10 cellular contexts compared by ENCODE assay signal in genomic region chr6:37204014-37204751, GRCh38. TPM values are rescaled to one million over a fixed set of nuclear protein-coding genes. Genes with fewer than 3 reads are reported as not detected.
A peak's percentile ranks its signal among the peaks of the same experiment; 100 is the strongest.
DNase-seq lines count a peak whose midpoint lies in the region; ATAC-seq, FAIRE-seq and TF ChIP-seq lines count a peak whose summit lies in the region.
"Had no signal": no experiment of that assay in that cellular context is flagged by ENCODE, and none has a peak within 500 bp of the region (broad histone marks: within the 10 kb centered on the region; RNA-seq: fewer than 3 reads in every experiment).

No MANE protein-coding gene starts in this region.

- no peak overlapping the region for H3K9ac ChIP-seq in keratinocyte (ENCODE audit: control insufficient read depth, extremely low read depth, insufficient read depth, low read length)

- H3K27me3 Mint-ChIP-seq in stimulated activated naive CD8-positive, alpha-beta T cell treated with anti-CD3 and anti-CD28 coated beads, Interleukin-15, Interleukin-2, amounts not matched to agents 100 ng/mL and 50 ng/mL, for 24 hours, result no peaks in the 10 kb centered on the region
- H3K27me3 Mint-ChIP-seq in activated T-helper 17 cell treated with anti-CD3 and anti-CD28 coated beads, Interleukin-2, amount 50 U/mL, for 72 hours, result no peaks in the 10 kb centered on the region
- H3K27me3 Mint-ChIP-seq in mesothelial cell of epicardium (ENCODE audit: low read depth), result peaks cover 21% of the 10 kb centered on the region
- H3K27me3 Mint-ChIP-seq: CD4-positive, alpha-beta T cell had no signal

- dilution Hi-C loops in keratinocyte (cut with MboI; ENCODE audit: extremely low pct_ligation_motif_present, low sequenced_read_pairs), result no loop called here

- H3K9me3 ChIP-seq in keratinocyte (ENCODE audit: control insufficient read depth, low read depth, low read length) (no peaks in the 10 kb centered on the region), sigmoid colon (no peaks in the 10 kb centered on the region)

- ATAC-seq in stimulated activated naive CD8-positive, alpha-beta T cell treated with anti-CD3 and anti-CD28 coated beads, Interleukin-15, Interleukin-2, amounts not matched to agents 100 U/mL and 50 U/mL, for 24 hours, result no peak
- no peak for ATAC-seq in activated T-helper 17 cell treated with anti-CD3 and anti-CD28 coated beads, Interleukin-2, amount 50 U/mL, for 72 hours (replicated peaks)

- WGBS in sigmoid colon, 2 donors, result 31 to 67% methylated on average over 7 of the region's 7 CpGs

- H3K27ac ChIP-seq in keratinocyte (ENCODE audit: control insufficient read depth, insufficient read depth, low read length) (no peak overlapping the region), sigmoid colon (no peak overlapping the region)

- H3K9me3 Mint-ChIP-seq in stimulated activated naive CD8-positive, alpha-beta T cell treated with anti-CD3 and anti-CD28 coated beads, Interleukin-15, Interleukin-2, amounts not matched to agents 100 ng/mL and 50 ng/mL, for 24 hours, result no peaks in the 10 kb centered on the region
- no peaks in the 10 kb centered on the region for H3K9me3 Mint-ChIP-seq in activated T-helper 17 cell treated with anti-CD3 and anti-CD28 coated beads, Interleukin-2, amount 50 U/mL, for 72 hours
- no peaks in the 10 kb centered on the region for H3K9me3 Mint-ChIP-seq in mesothelial cell of epicardium
- H3K9me3 Mint-ChIP-seq: CD4-positive, alpha-beta T cell had no signal

- H3K4me1 ChIP-seq in keratinocyte (ENCODE audit: control insufficient read depth, extremely low read depth, insufficient read depth, low read length) (peaks cover 12% of the 10 kb centered on the region), sigmoid colon (no peaks in the 10 kb centered on the region)

- peaks cover 68% of the 10 kb centered on the region for H3K4me1 Mint-ChIP-seq in stimulated activated naive CD8-positive, alpha-beta T cell treated with anti-CD3 and anti-CD28 coated beads, Interleukin-15, Interleukin-2, amounts not matched to agents 100 ng/mL and 50 ng/mL, for 24 hours (ENCODE audit: low read depth)
- peaks cover 37% of the 10 kb centered on the region for H3K4me1 Mint-ChIP-seq in activated T-helper 17 cell treated with anti-CD3 and anti-CD28 coated beads, Interleukin-2, amount 50 U/mL, for 72 hours
- peaks cover 12% of the 10 kb centered on the region for H3K4me1 Mint-ChIP-seq in mesothelial cell of epicardium

- FAIRE-seq in keratinocyte (lab: Jason Lieb, UNC), result no peak

- H3K27me3 ChIP-seq in keratinocyte (ENCODE audit: control insufficient read depth, extremely low read depth, insufficient read depth, low read length) (no peaks in the 10 kb centered on the region), sigmoid colon (no peaks in the 10 kb centered on the region)

- no peaks in the 10 kb centered on the region for H3K79me2 ChIP-seq in keratinocyte (ENCODE audit: control insufficient read depth, insufficient read depth, low read length)

- H3K4me3 Mint-ChIP-seq in stimulated activated naive CD8-positive, alpha-beta T cell treated with anti-CD3 and anti-CD28 coated beads, Interleukin-15, Interleukin-2, amounts not matched to agents 100 ng/mL and 50 ng/mL, for 24 hours, result no peak overlapping the region
- no peak overlapping the region for H3K4me3 Mint-ChIP-seq in activated T-helper 17 cell treated with anti-CD3 and anti-CD28 coated beads, Interleukin-2, amount 50 U/mL, for 72 hours
- no peak overlapping the region for H3K4me3 Mint-ChIP-seq in mesothelial cell of epicardium
- H3K4me3 Mint-ChIP-seq: CD4-positive, alpha-beta T cell had no signal

- H3K36me3 ChIP-seq in keratinocyte (ENCODE audit: control insufficient read depth in 2 of 2, extremely low read depth in 1 of 2, insufficient read depth in 2 of 2, low read length in 2 of 2) (no peaks in the 10 kb centered on the region), sigmoid colon (no peaks in the 10 kb centered on the region)

- H4K20me1 ChIP-seq in keratinocyte (ENCODE audit: control insufficient read depth, extremely low read depth, insufficient read depth, low read length), result no peaks in the 10 kb centered on the region

- TF ChIP-seq POLR2A in sigmoid colon (IDR thresholded peaks at IDR 0.05), result no peak

- H3K36me3 Mint-ChIP-seq in stimulated activated naive CD8-positive, alpha-beta T cell treated with anti-CD3 and anti-CD28 coated beads, Interleukin-15, Interleukin-2, amounts not matched to agents 100 ng/mL and 50 ng/mL, for 24 hours (ENCODE audit: low read depth), result no peaks in the 10 kb centered on the region
- no peaks in the 10 kb centered on the region for H3K36me3 Mint-ChIP-seq in activated T-helper 17 cell treated with anti-CD3 and anti-CD28 coated beads, Interleukin-2, amount 50 U/mL, for 72 hours (ENCODE audit: low read depth)
- H3K36me3 Mint-ChIP-seq in mesothelial cell of epicardium, result no peaks in the 10 kb centered on the region

- no peak for DNase-seq in stimulated activated naive CD8-positive, alpha-beta T cell treated with anti-CD3 and anti-CD28 coated beads, Interleukin-15, Interleukin-2, amounts not matched to agents 100 U/mL and 50 U/mL, for 24 hours
- DNase-seq in keratinocyte (ENCODE audit: low read depth, low spot score), result no peak
- no peak for DNase-seq in NCI-H1092 treated with DMSO at 0.1 percent for 48 hours (lab: John Stamatoyannopoulos, UW)
- no peak for DNase-seq in NCI-H345 (lab: John Stamatoyannopoulos, UW)
- DNase-seq in sigmoid colon, result no peak
- DNase-seq in mesothelial cell of epicardium (ENCODE audit: low spot score in 2 of 2, unreplicated experiment in 2 of 2), result no peak
- DNase-seq: CD4-positive, alpha-beta T cell; stimulated activated CD4-positive, alpha-beta T cell treated with anti-CD3 and anti-CD28 coated beads, Interleukin-4, amount 100 ng/mL, for 4 hours had no signal

- intact Hi-C loops in sigmoid colon (cut with DNase I), result no loop called here

- H3K27ac Mint-ChIP-seq in stimulated activated naive CD8-positive, alpha-beta T cell treated with anti-CD3 and anti-CD28 coated beads, Interleukin-15, Interleukin-2, amounts not matched to agents 100 ng/mL and 50 ng/mL, for 24 hours, result peak overlapping the region; percentile 75
- peak overlapping the region; percentile 0 for H3K27ac Mint-ChIP-seq in activated T-helper 17 cell treated with anti-CD3 and anti-CD28 coated beads, Interleukin-2, amount 50 U/mL, for 72 hours
- no peak overlapping the region for H3K27ac Mint-ChIP-seq in mesothelial cell of epicardium

- TF ChIP-seq EP300 in sigmoid colon (IDR thresholded peaks at IDR 0.05), result no peak

- H3K4me2 ChIP-seq in keratinocyte (ENCODE audit: control insufficient read depth, extremely low read depth, insufficient read depth, low read depth, low read length), result no peak overlapping the region

- H3K4me3 ChIP-seq in keratinocyte (ENCODE audit: control insufficient read depth in 2 of 3, extremely low read depth in 1 of 3, insufficient read depth in 2 of 3, low read depth in 1 of 3, low read length in 3 of 3) (no peak overlapping the region), sigmoid colon (no peak overlapping the region)

- H2AFZ ChIP-seq in keratinocyte (ENCODE audit: control insufficient read depth, low read length), result peak overlapping the region; percentile 35

- TF ChIP-seq CTCF in keratinocyte (optimal IDR thresholded peaks at IDR 0.05 in 1 of 3, IDR thresholded peaks at IDR 0.05 in 1 of 3, conservative IDR thresholded peaks at IDR 0.05 in 1 of 3; ENCODE audit: extremely low read depth in 1 of 3, insufficient read depth in 2 of 3, low read length in 3 of 3) (no peak), sigmoid colon (IDR thresholded peaks at IDR 0.05) (no peak), mesothelial cell of epicardium (IDR thresholded peaks at IDR 0.05; ENCODE audit: unreplicated experiment) (no peak)

- H3K9me1 ChIP-seq in keratinocyte (ENCODE audit: control insufficient read depth, extremely low read depth, insufficient read depth, low read length), result no peaks in the 10 kb centered on the region

RNA-seq across cellular contexts. Expression of gene PIM1, which starts 34.2 kb away (rescaled TPM):
- total RNA-seq in activated T-helper 17 cell treated with anti-CD3 and anti-CD28 coated beads, Interleukin-2, amount 50 U/mL, for 72 hours, result 100 to 1,000 TPM; 246 to 403 TPM
- polyA plus RNA-seq in keratinocyte, result 7.1 to 14.3 TPM (median 10.2 TPM) in 3 replicates
- 21.0 TPM for polyA plus RNA-seq in keratinocyte (2011; ENCODE audit: low read depth)
- 6.8 and 8.2 TPM in 2 replicates for polyA plus RNA-seq in keratinocyte (2011; cell fraction: cytosol; rRNA removed)
- polyA plus RNA-seq in keratinocyte (2011; cell fraction: nucleus; rRNA removed), result 19.0 and 19.2 TPM in 2 replicates
- 7.6 and 139 TPM in 2 replicates for polyA plus RNA-seq in keratinocyte (2012; ENCODE audit: low replicate concordance)
- polyA minus RNA-seq in keratinocyte, result 6.4 to 14.5 TPM (median 12.7 TPM) in 3 replicates
- 10.2 TPM for polyA minus RNA-seq in keratinocyte (2011; cell fraction: cytosol; rRNA and poly(A)+ RNA removed)
- polyA minus RNA-seq in keratinocyte (2011; cell fraction: nucleus; rRNA and poly(A)+ RNA removed), result 9.1 and 11.7 TPM in 2 replicates
- total RNA-seq in sigmoid colon, result 100 to 1,000 TPM in 1 of 4 donors, 10 to 100 TPM in 3; 17.1 to 103 (median 30.5) TPM
- polyA plus RNA-seq in sigmoid colon, result 10 to 100 TPM; 29.4 to 43.2 (median 40.2) TPM
- 26.2 to 30.3 TPM (median 28.6 TPM) in 3 replicates for total RNA-seq in mesothelial cell of epicardium

RNA-seq across cellular contexts. Expression of gene TBC1D22B, which starts 53.4 kb away (rescaled TPM):
- 10 to 100 TPM; 11.4 to 12.2 TPM for total RNA-seq in activated T-helper 17 cell treated with anti-CD3 and anti-CD28 coated beads, Interleukin-2, amount 50 U/mL, for 72 hours
- 5.3 to 7.3 TPM (median 5.9 TPM) in 3 replicates for polyA plus RNA-seq in keratinocyte
- polyA plus RNA-seq in keratinocyte (2011; ENCODE audit: low read depth), result 6.8 TPM
- polyA plus RNA-seq in keratinocyte (2011; cell fraction: cytosol; rRNA removed), result 7.3 TPM in 2 replicates
- polyA plus RNA-seq in keratinocyte (2011; cell fraction: nucleus; rRNA removed), result 8.6 and 9.5 TPM in 2 replicates
- 6.6 and 10.7 TPM in 2 replicates for polyA plus RNA-seq in keratinocyte (2012; ENCODE audit: low replicate concordance)
- polyA minus RNA-seq in keratinocyte, result 5.0 to 6.8 TPM (median 5.0 TPM) in 3 replicates
- 3.1 TPM for polyA minus RNA-seq in keratinocyte (2011; cell fraction: cytosol; rRNA and poly(A)+ RNA removed)
- 4.9 and 6.2 TPM in 2 replicates for polyA minus RNA-seq in keratinocyte (2011; cell fraction: nucleus; rRNA and poly(A)+ RNA removed)
- 1 to 10 TPM; 6.1 to 7.2 (median 6.3) TPM for total RNA-seq in sigmoid colon
- 10 to 100 TPM in 1 of 3 donors, 1 to 10 TPM in 2; 8.6 to 10.8 (median 9.5) TPM for polyA plus RNA-seq in sigmoid colon
- total RNA-seq in mesothelial cell of epicardium, result 14.8 to 15.2 TPM (median 15.1 TPM) in 3 replicates

RNA-seq across cellular contexts. Expression of gene TMEM217, which starts 53.8 kb away (rescaled TPM):
- total RNA-seq in activated T-helper 17 cell treated with anti-CD3 and anti-CD28 coated beads, Interleukin-2, amount 50 U/mL, for 72 hours, result 1 to 10 TPM; 2.5 to 3.5 TPM
- polyA plus RNA-seq in keratinocyte, result 0.44 to 0.85 TPM (median 0.80 TPM) in 3 replicates
- polyA plus RNA-seq in keratinocyte (2011; ENCODE audit: low read depth), result 9.2 TPM
- 0.57 and 1.1 TPM in 2 replicates for polyA plus RNA-seq in keratinocyte (2011; cell fraction: cytosol; rRNA removed)
- 2.0 and 2.9 TPM in 2 replicates for polyA plus RNA-seq in keratinocyte (2011; cell fraction: nucleus; rRNA removed)
- polyA plus RNA-seq in keratinocyte (2012; ENCODE audit: low replicate concordance), result 0.37 and 4.8 TPM in 2 replicates
- polyA minus RNA-seq in keratinocyte, result 0.36 to 0.63 TPM (median 0.38 TPM) in 3 replicates
- 2.7 TPM for polyA minus RNA-seq in keratinocyte (2011; cell fraction: cytosol; rRNA and poly(A)+ RNA removed)
- 2.5 and 2.6 TPM in 2 replicates for polyA minus RNA-seq in keratinocyte (2011; cell fraction: nucleus; rRNA and poly(A)+ RNA removed)
- 1 to 10 TPM in 2 of 4 donors, under 1 TPM in 1, not detected in 1; 0.55 to 5.3 (median 1.1) TPM for total RNA-seq in sigmoid colon
- polyA plus RNA-seq in sigmoid colon, result under 1 TPM; 0.60 to 0.90 (median 0.69) TPM
- total RNA-seq in mesothelial cell of epicardium, result 1.5 to 2.7 TPM (median 2.0 TPM) in 3 replicates
